In genomic region chr5:52469835-52470234, GRCh38 we compare ENCODE assay signal across 18 cellular contexts.
DNase-seq lines count a peak whose midpoint lies in the region; ATAC-seq and TF ChIP-seq lines count a peak whose summit lies in the region.
"Had no signal": no experiment of that assay in that cellular context is flagged by ENCODE, and none has a peak within 500 bp of the region (broad histone marks: within the 10 kb centered on the region; RNA-seq: fewer than 3 reads in every experiment).

No MANE protein-coding gene starts in this region.

- ATAC-seq in GM23338, result peak; percentile 50; the same call in 2 of the 3 replicates
- ATAC-seq in GM18861 (IDR thresholded peaks at IDR 0.05; ENCODE audit: unreplicated experiment), result no peak

- no peak for DNase-seq in activated CD4-positive, alpha-beta memory T cell treated with anti-CD3 and anti-CD28 coated beads, Interleukin-2, amount 10 ng/mL, durations not matched to agents 7 days and 5 days
- no peak for DNase-seq in activated CD4-positive, alpha-beta memory T cell treated with anti-CD3 and anti-CD28 coated beads for 36 hours
- DNase-seq in GM23338 (ENCODE audit: low spot score) (peak; percentile 14), SJCRH30 (peak in 1 of 2 experiments; percentile 27), mesothelial cell of epicardium (ENCODE audit: low spot score in 2 of 2, unreplicated experiment in 2 of 2) (no peak), breast epithelium (ENCODE audit: low spot score in 2 of 2) (no peak), T-helper 9 cell (no peak)
- DNase-seq: ACHN; activated B cell treated with CpG ODN at 0.5 μM for 24 hours; activated effector memory CD4-positive, alpha-beta T cell treated with Interleukin-2 at 50 U/mL for 16 hours; endodermal cell; kidney; NCI-H1417 treated with DMSO at 0.1 percent for 48 hours; NCI-H524 treated with DMSO at 0.1 percent for 48 hours; SHP77; stimulated activated CD4-positive, alpha-beta T cell treated with anti-CD3 and anti-CD28 coated beads, Interleukin-1b, Interleukin-23, amount 100 ng/mL, for 48 hours; stimulated activated CD8-positive, alpha-beta memory T cell treated with anti-CD3 and anti-CD28 coated beads, Interleukin-4, amount 100 ng/mL, for 48 hours had no signal

- H3K4me2 ChIP-seq in GM23338, result no peak overlapping the region

- no peaks in the 10 kb centered on the region for H3K27me3 Mint-ChIP-seq in activated CD4-positive, alpha-beta memory T cell treated with anti-CD3 and anti-CD28 coated beads, Interleukin-2, amount 10 ng/mL, durations not matched to agents 7 days and 5 days
- H3K27me3 Mint-ChIP-seq in activated CD4-positive, alpha-beta memory T cell treated with anti-CD3 and anti-CD28 coated beads for 36 hours, result no peaks in the 10 kb centered on the region
- H3K27me3 Mint-ChIP-seq in GM23338 (ENCODE audit: insufficient read depth, low read depth, poor library complexity) (no peaks in the 10 kb centered on the region), mesothelial cell of epicardium (ENCODE audit: low read depth) (no peaks in the 10 kb centered on the region)
- H3K27me3 Mint-ChIP-seq: activated B cell treated with CpG ODN at 0.5 μM for 24 hours had no signal

- CTCF ChIA-PET in activated CD4-positive, alpha-beta memory T cell treated with anti-CD3 and anti-CD28 coated beads, Interleukin-2, amount 10 ng/mL, durations not matched to agents 7 days and 5 days (lab: Charles Lee), result no interaction called here
- CTCF ChIA-PET in activated CD4-positive, alpha-beta memory T cell treated with anti-CD3 and anti-CD28 coated beads for 36 hours (lab: Charles Lee), result no interaction called here

- no peaks in the 10 kb centered on the region for H4K20me1 ChIP-seq in GM23338 (replicated peaks; ENCODE audit: insufficient read depth)

- intact Hi-C loops in activated CD4-positive, alpha-beta memory T cell treated with anti-CD3 and anti-CD28 coated beads for 36 hours (cut with micrococcal nuclease), result no loop called here
- intact Hi-C loops in breast epithelium (cut with DNase I; ENCODE audit: low total_unique reads), result no loop called here

- H3K27me3 ChIP-seq in GM23338 (ENCODE audit: insufficient read depth) (no peaks in the 10 kb centered on the region), SJCRH30 (no peaks in the 10 kb centered on the region), breast epithelium (no peaks in the 10 kb centered on the region)

- H3K36me3 ChIP-seq in GM23338 (ENCODE audit: insufficient read depth) (no peaks in the 10 kb centered on the region), SJCRH30 (no peaks in the 10 kb centered on the region), breast epithelium (no peaks in the 10 kb centered on the region)

- H3K27ac ChIP-seq in GM23338 (ENCODE audit: low read depth), result no peak overlapping the region
- peak overlapping the region; percentile 43; the same call in 1 of the 2 replicates for H3K27ac ChIP-seq in SJCRH30
- H3K27ac ChIP-seq in breast epithelium, result no peak overlapping the region

- H3K9me2 ChIP-seq in GM23338 (ENCODE audit: insufficient read depth), result peaks cover 5% of the 10 kb centered on the region; the same call in 1 of the 2 replicates

- no peaks in the 10 kb centered on the region; the same call in none of the 2 replicates for H3K9me3 ChIP-seq in SJCRH30 (replicated peaks)
- H3K9me3 ChIP-seq in breast epithelium, result no peaks in the 10 kb centered on the region

- H3F3A ChIP-seq in GM23338 (replicated peaks; ENCODE audit: low read depth), result no peaks in the 10 kb centered on the region

- POLR2A ChIA-PET in activated CD4-positive, alpha-beta memory T cell treated with anti-CD3 and anti-CD28 coated beads, Interleukin-2, amount 10 ng/mL, durations not matched to agents 7 days and 5 days (lab: Charles Lee), result no interaction called here
- POLR2A ChIA-PET in activated CD4-positive, alpha-beta memory T cell treated with anti-CD3 and anti-CD28 coated beads for 36 hours (lab: Charles Lee), result no interaction called here

- TF ChIP-seq POLR2A in breast epithelium (IDR thresholded peaks at IDR 0.05), result no peak

- H3K4me1 Mint-ChIP-seq in activated CD4-positive, alpha-beta memory T cell treated with anti-CD3 and anti-CD28 coated beads, Interleukin-2, amount 10 ng/mL, durations not matched to agents 7 days and 5 days, result peaks cover 10% of the 10 kb centered on the region
- peaks cover 8% of the 10 kb centered on the region for H3K4me1 Mint-ChIP-seq in activated CD4-positive, alpha-beta memory T cell treated with anti-CD3 and anti-CD28 coated beads for 36 hours (ENCODE audit: low read depth)
- peaks cover 9% of the 10 kb centered on the region; the same call in 1 of the 3 replicates for H3K4me1 Mint-ChIP-seq in GM23338
- H3K4me1 Mint-ChIP-seq in mesothelial cell of epicardium, result peaks cover 29% of the 10 kb centered on the region
- H3K4me1 Mint-ChIP-seq: activated B cell treated with CpG ODN at 0.5 μM for 24 hours, endodermal cell had no signal

- H3K4me3 Mint-ChIP-seq in activated CD4-positive, alpha-beta memory T cell treated with anti-CD3 and anti-CD28 coated beads, Interleukin-2, amount 10 ng/mL, durations not matched to agents 7 days and 5 days, result peak overlapping the region; percentile 42
- no peak overlapping the region for H3K4me3 Mint-ChIP-seq in activated CD4-positive, alpha-beta memory T cell treated with anti-CD3 and anti-CD28 coated beads for 36 hours
- H3K4me3 Mint-ChIP-seq in GM23338 (no peak overlapping the region), mesothelial cell of epicardium (no peak overlapping the region)
- H3K4me3 Mint-ChIP-seq: activated B cell treated with CpG ODN at 0.5 μM for 24 hours, endodermal cell had no signal

- no peak for TF ChIP-seq CTCF in GM23338 (conservative IDR thresholded peaks at IDR 0.05; ENCODE audit: low read depth in 2 of 2)
- TF ChIP-seq CTCF in mesothelial cell of epicardium (IDR thresholded peaks at IDR 0.05; ENCODE audit: unreplicated experiment), result no peak
- TF ChIP-seq CTCF in breast epithelium (IDR thresholded peaks at IDR 0.05), result no peak

- H3K27ac Mint-ChIP-seq in activated CD4-positive, alpha-beta memory T cell treated with anti-CD3 and anti-CD28 coated beads, Interleukin-2, amount 10 ng/mL, durations not matched to agents 7 days and 5 days, result peak overlapping the region; percentile 36
- no peak overlapping the region for H3K27ac Mint-ChIP-seq in activated CD4-positive, alpha-beta memory T cell treated with anti-CD3 and anti-CD28 coated beads for 36 hours
- H3K27ac Mint-ChIP-seq in GM23338 (no peak overlapping the region), mesothelial cell of epicardium (peak overlapping the region; percentile 76)
- H3K27ac Mint-ChIP-seq: activated B cell treated with CpG ODN at 0.5 μM for 24 hours, endodermal cell had no signal

- H3K79me2 ChIP-seq in GM23338 (replicated peaks; ENCODE audit: insufficient read depth), result no peaks in the 10 kb centered on the region

- no peak overlapping the region for H3K4me3 ChIP-seq in GM23338
- H3K4me3 ChIP-seq in SJCRH30, result no peak overlapping the region
- H3K4me3 ChIP-seq in breast epithelium, result no peak overlapping the region

- no peaks in the 10 kb centered on the region for H3K36me3 Mint-ChIP-seq in activated CD4-positive, alpha-beta memory T cell treated with anti-CD3 and anti-CD28 coated beads, Interleukin-2, amount 10 ng/mL, durations not matched to agents 7 days and 5 days (ENCODE audit: low read depth)
- no peaks in the 10 kb centered on the region for H3K36me3 Mint-ChIP-seq in activated CD4-positive, alpha-beta memory T cell treated with anti-CD3 and anti-CD28 coated beads for 36 hours
- no peaks in the 10 kb centered on the region for H3K36me3 Mint-ChIP-seq in GM23338 (ENCODE audit: low read depth)
- no peaks in the 10 kb centered on the region for H3K36me3 Mint-ChIP-seq in mesothelial cell of epicardium

- H3K9me3 Mint-ChIP-seq in activated CD4-positive, alpha-beta memory T cell treated with anti-CD3 and anti-CD28 coated beads, Interleukin-2, amount 10 ng/mL, durations not matched to agents 7 days and 5 days, result no peaks in the 10 kb centered on the region
- H3K9me3 Mint-ChIP-seq in activated CD4-positive, alpha-beta memory T cell treated with anti-CD3 and anti-CD28 coated beads for 36 hours, result no peaks in the 10 kb centered on the region
- no peaks in the 10 kb centered on the region for H3K9me3 Mint-ChIP-seq in GM23338
- no peaks in the 10 kb centered on the region for H3K9me3 Mint-ChIP-seq in mesothelial cell of epicardium
- H3K9me3 Mint-ChIP-seq: activated B cell treated with CpG ODN at 0.5 μM for 24 hours, endodermal cell had no signal

- no peaks in the 10 kb centered on the region; the same call in 1 of the 2 replicates for H3K4me1 ChIP-seq in GM23338 (ENCODE audit: insufficient read depth)
- H3K4me1 ChIP-seq in SJCRH30, result no peaks in the 10 kb centered on the region
- no peaks in the 10 kb centered on the region for H3K4me1 ChIP-seq in breast epithelium

- peak overlapping the region; percentile 73; the same call in 1 of the 2 replicates for H2AFZ ChIP-seq in GM23338

TF ChIP-seq in GM23338, 12 proteins besides CTCF, POLR2A, EP300 and RAD21 (continues in another document):
- TF ChIP-seq NANOG (IDR thresholded peaks at IDR 0.05; ENCODE audit: borderline replicate concordance), result no peak
- TF ChIP-seq EZH2phosphoT487 (IDR thresholded peaks at IDR 0.05; ENCODE audit: unreplicated experiment), result no peak

Comparison
In these comparisons a context has a peak if more than half of its experiments do, and no peak if none do; other contexts are left out.
1. H3K27ac Mint-ChIP-seq: peak in activated CD4-positive, alpha-beta memory T cell treated with anti-CD3 and anti-CD28 coated beads, Interleukin-2, amount 10 ng/mL, durations not matched to agents 7 days and 5 days (single experiment) and mesothelial cell of epicardium (single experiment); none in activated CD4-positive, alpha-beta memory T cell treated with anti-CD3 and anti-CD28 coated beads for 36 hours (single experiment) and GM23338 (single experiment).